Comparison of ENCODE assay signal across 14 cellular contexts in genomic region chr2:101776172-101777043, GRCh38.
DNase-seq lines count a peak whose midpoint lies in the region; ATAC-seq, FAIRE-seq and TF ChIP-seq lines count a peak whose summit lies in the region.
"Had no signal": no experiment of that assay in that cellular context is flagged by ENCODE, and none has a peak within 500 bp of the region (broad histone marks: within the 10 kb centered on the region; RNA-seq: fewer than 3 reads in every experiment).

No MANE protein-coding gene starts in this region.

- H4K5ac ChIP-seq in H9 (ENCODE audit: insufficient read length, low read depth, low read length) = no peak overlapping the region

- no peak overlapping the region for H3T11ph ChIP-seq in H9 (ENCODE audit: low read length)

- H3K14ac ChIP-seq in H9 (ENCODE audit: insufficient read depth, low read length) = no peak overlapping the region

- no peak overlapping the region for H3K4me2 ChIP-seq in H9 (ENCODE audit: insufficient read depth, insufficient read length, low read length)

- DNase-seq in H9 (no peak), WTC11 (ENCODE audit: low spot score) (peak; percentile 49), cardiac muscle cell (ENCODE audit: low read depth in 1 of 2, low spot score in 1 of 2) (peak; percentile 55 to 72), progenitor cell of endocrine pancreas (ENCODE audit: low spot score, unreplicated experiment) (no peak), SW480 (ENCODE audit: low spot score) (no peak), pancreas (no peak), amniotic stem cell (lab: John Stamatoyannopoulos, UW) (no peak), T-helper 2 cell (no peak)
- DNase-seq: activated T-cell treated with anti-CD3 and anti-CD28 coated beads, Interleukin-2, amount 50 U/mL, for 1 hour; kidney; NCI-H345; stimulated activated naive CD8-positive, alpha-beta T cell treated with anti-CD3 and anti-CD28 coated beads, Interleukin-15, Interleukin-2, amounts not matched to agents 100 U/mL and 50 U/mL, for 24 hours had no signal

- POLR2A ChIA-PET in WTC11 (lab: Charles Lee) = no interaction called here

- H3K9ac ChIP-seq in H9 (ENCODE audit: extremely low read depth, insufficient read length, low read length) = no peak overlapping the region

- CTCF ChIA-PET in WTC11 (lab: Charles Lee) = interaction anchor here (0.5 to 2.6 kb wide), 9 partner anchors 10 to 357 kb away, joined by 3 to 19 read pairs (median 4); no protein-coding TSS in a partner anchor

- intact Hi-C loops in pancreas (cut with DNase I) = no loop called here

- H3K36me3 Mint-ChIP-seq in H9 (ENCODE audit: insufficient read depth in 1 of 3, low read depth in 3 of 3) (no peaks in the 10 kb centered on the region), WTC11 (no peaks in the 10 kb centered on the region), progenitor cell of endocrine pancreas (ENCODE audit: insufficient read depth) (no peaks in the 10 kb centered on the region)

- no peak overlapping the region for H2BK20ac ChIP-seq in H9 (ENCODE audit: low read depth, low read length, poor library complexity, severe bottlenecking)

- H3K27ac ChIP-seq in H9 (ENCODE audit: insufficient read length, low read depth, low read length) (no peak overlapping the region), cardiac muscle cell (peak overlapping the region; percentile 18), pancreas (no peak overlapping the region)

- no peak overlapping the region for H2BK5ac ChIP-seq in H9 (ENCODE audit: insufficient read length, low read length)

- H4K20me1 ChIP-seq in H9 (ENCODE audit: control insufficient read depth, insufficient read depth, insufficient read length) = peaks cover 2% of the 10 kb centered on the region

- H3K9me3 ChIP-seq in H9 (ENCODE audit: control insufficient read depth, low read depth, low read length) (no peaks in the 10 kb centered on the region), cardiac muscle cell (ENCODE audit: low read depth) (no peaks in the 10 kb centered on the region), pancreas (no peaks in the 10 kb centered on the region)
- H3K9me3 ChIP-seq: Caco-2 had no signal

- H3K27me3 ChIP-seq in H9 (ENCODE audit: insufficient read depth, low read length) = no peaks in the 10 kb centered on the region
- H3K27me3 ChIP-seq in cardiac muscle cell = no peaks in the 10 kb centered on the region
- H3K27me3 ChIP-seq in pancreas = no peaks in the 10 kb centered on the region

- no peaks in the 10 kb centered on the region for H3K9me3 Mint-ChIP-seq in H9
- no peaks in the 10 kb centered on the region for H3K9me3 Mint-ChIP-seq in WTC11
- H3K9me3 Mint-ChIP-seq in progenitor cell of endocrine pancreas (ENCODE audit: low read depth) = no peaks in the 10 kb centered on the region

- peak overlapping the region in 1 of 3 experiments; percentile 45; a peak in 1 of 7 replicates for H3K27ac Mint-ChIP-seq in H9
- no peak overlapping the region for H3K27ac Mint-ChIP-seq in WTC11
- H3K27ac Mint-ChIP-seq in progenitor cell of endocrine pancreas = peak overlapping the region; percentile 30

- H3K79me1 ChIP-seq in H9 (ENCODE audit: insufficient read depth, low read depth, low read length, poor library complexity, severe bottlenecking) = peaks cover 9% of the 10 kb centered on the region

- H3K18ac ChIP-seq in H9 (ENCODE audit: insufficient read length, low read depth, low read length) = no peak overlapping the region

- H3K4me1 Mint-ChIP-seq in H9 = peaks cover 89% of the 10 kb centered on the region in 2 experiments
- H3K4me1 Mint-ChIP-seq in WTC11 = peaks cover 90% of the 10 kb centered on the region
- H3K4me1 Mint-ChIP-seq in progenitor cell of endocrine pancreas (ENCODE audit: low read depth) = peaks cover 40% of the 10 kb centered on the region

- no peak overlapping the region for H3K4me3 ChIP-seq in cardiac muscle cell
- H3K4me3 ChIP-seq in pancreas = no peak overlapping the region
- H3K4me3 ChIP-seq: GM12878 had no signal

- H2BK15ac ChIP-seq in H9 (ENCODE audit: low read depth, low read length) = no peak overlapping the region

- no peak for FAIRE-seq in pancreas (lab: Jason Lieb, UNC)
- FAIRE-seq: GM12878, kidney had no signal

- H3K36me3 ChIP-seq in cardiac muscle cell (no peaks in the 10 kb centered on the region), pancreas (no peaks in the 10 kb centered on the region)

- H2BK120ac ChIP-seq in H9 (ENCODE audit: low read depth, low read length, poor library complexity, severe bottlenecking) = no peak overlapping the region

- WGBS in H9 (ENCODE audit: extremely low coverage, insufficient read length, low lambda C conversion rate) = no CpG with 5 or more reads among the region's 10 CpGs
- WGBS in pancreas, 2 donors = 69 to 73% methylated on average over 10 of the region's 10 CpGs

- no peak overlapping the region for H3K23ac ChIP-seq in H9 (ENCODE audit: insufficient read length, low read depth, low read length)

- peaks cover 54% of the 10 kb centered on the region; the same call in 1 of the 2 replicates for H3K79me2 ChIP-seq in H9 (ENCODE audit: insufficient read depth, low read length)

- H3K27me3 Mint-ChIP-seq in H9 (ENCODE audit: low read depth) (no peaks in the 10 kb centered on the region), WTC11 (ENCODE audit: low read depth) (no peaks in the 10 kb centered on the region), progenitor cell of endocrine pancreas (no peaks in the 10 kb centered on the region)

- H2AFZ ChIP-seq in H9 (ENCODE audit: low read length) = no peak overlapping the region

- H3K4me1 ChIP-seq in H9 (ENCODE audit: insufficient read depth, low read length) (peaks cover 30% of the 10 kb centered on the region), cardiac muscle cell (ENCODE audit: low read depth) (peaks cover 21% of the 10 kb centered on the region), pancreas (peaks cover 0 to 7% (median 6%) of the 10 kb centered on the region in 3 donors)

- ATAC-seq in WTC11 (peak; percentile 67), pancreas (no peak)
- ATAC-seq: GM12878; stimulated activated naive CD8-positive, alpha-beta T cell treated with anti-CD3 and anti-CD28 coated beads, Interleukin-15, Interleukin-2, amounts not matched to agents 100 U/mL and 50 U/mL, for 24 hours had no signal

- H2AK5ac ChIP-seq in H9 (ENCODE audit: insufficient read length, low read length) = no peak overlapping the region

- H3K4ac ChIP-seq in H9 (ENCODE audit: low read depth, low read length) = no peak overlapping the region

- H3K56ac ChIP-seq in H9 (ENCODE audit: insufficient read length, low read depth, low read length) = no peak overlapping the region

- H3K4me3 Mint-ChIP-seq in H9 (no peak overlapping the region; a peak in 1 of 5 replicates), WTC11 (no peak overlapping the region), progenitor cell of endocrine pancreas (ENCODE audit: low read depth) (no peak overlapping the region)

- no peak overlapping the region for H2BK12ac ChIP-seq in H9 (ENCODE audit: insufficient read length, low read depth, low read length)

- no peak overlapping the region for H4K91ac ChIP-seq in H9 (ENCODE audit: insufficient read length, low read depth, low read length)

- no peak overlapping the region for H4K8ac ChIP-seq in H9 (replicated peaks; ENCODE audit: insufficient read length, low read depth, low read length)

- peak; percentile 58 for TF ChIP-seq CTCF in H9 (conservative IDR thresholded peaks at IDR 0.05)
- TF ChIP-seq CTCF in WTC11 (IDR thresholded peaks at IDR 0.05) = no peak
- TF ChIP-seq CTCF in cardiac muscle cell (IDR thresholded peaks at IDR 0.05; ENCODE audit: low read depth, low read length) = peak; percentile 51
- peak; percentile 54 for TF ChIP-seq CTCF in progenitor cell of endocrine pancreas (IDR thresholded peaks at IDR 0.05; ENCODE audit: unreplicated experiment)
- no peak for TF ChIP-seq CTCF in pancreas (IDR thresholded peaks at IDR 0.05)

- no peaks in the 10 kb centered on the region for H3K23me2 ChIP-seq in H9 (ENCODE audit: insufficient read length, low read depth, low read length, poor library complexity, severe bottlenecking)

TF ChIP-seq in WTC11, 78 proteins besides CTCF, POLR2A, EP300 and RAD21:
- TF ChIP-seq RORB (CRISPR knock-in tag; IDR thresholded peaks at IDR 0.05) (no peak), NFYB (CRISPR knock-in tag; conservative IDR thresholded peaks at IDR 0.05; ENCODE audit: low read depth) (no peak), IRF1 (CRISPR knock-in tag; IDR thresholded peaks at IDR 0.05) (no peak), TCF7 (CRISPR knock-in tag; IDR thresholded peaks at IDR 0.05; ENCODE audit: low read depth) (no peak)

Comparison
In these comparisons a context has a peak if more than half of its experiments do, and no peak if none do; other contexts are left out.
1. DNase-seq: peak in WTC11 (single experiment) and cardiac muscle cell (2 of 2); none in H9 (single experiment), progenitor cell of endocrine pancreas (single experiment), SW480 (single experiment), pancreas (0 of 6), amniotic stem cell (single experiment) and T-helper 2 cell (0 of 5).
2. CTCF ChIP-seq: peak in H9 (single experiment), cardiac muscle cell (single experiment) and progenitor cell of endocrine pancreas (single experiment); none in WTC11 (single experiment) and pancreas (0 of 4).